In the genomic region with DNA sequence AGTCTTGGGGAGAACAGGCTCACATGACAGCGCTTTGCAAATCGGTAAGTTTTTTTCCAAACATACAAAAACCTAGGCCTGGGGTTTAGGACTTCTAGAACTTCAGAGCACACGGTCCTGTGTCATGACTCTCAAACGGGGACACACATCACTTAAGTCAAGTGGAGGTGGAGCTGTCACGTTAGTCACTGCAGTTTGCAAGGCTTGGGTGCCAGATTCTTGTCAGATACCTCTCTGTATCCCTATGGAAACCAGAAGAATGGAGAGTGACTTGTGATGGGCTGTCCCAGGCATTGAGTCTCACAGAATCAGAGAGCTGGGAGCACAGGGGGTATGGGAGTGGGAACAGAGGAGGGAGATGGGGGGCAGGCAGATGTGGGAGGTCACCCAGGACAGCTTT, we compare ENCODE assay signal across 21 cellular contexts.
DNase-seq lines count a peak whose midpoint lies in the region; ATAC-seq and TF ChIP-seq lines count a peak whose summit lies in the region.
"Had no signal": no experiment of that assay in that cellular context is flagged by ENCODE, and none has a peak within 500 bp of the region (broad histone marks: within the 10 kb centered on the region; RNA-seq: fewer than 3 reads in every experiment).

No MANE protein-coding gene starts in this region.

- no peak overlapping the region for H3K4me3 Mint-ChIP-seq in natural killer cell treated with Interleukin-12 subunit alpha and Interleukin-12 subunit beta and Interleukin-15 and Interleukin-18, amount 100 ng/mL, for 72 hours
- H3K4me3 Mint-ChIP-seq in natural killer cell, result no peak overlapping the region
- no peak overlapping the region for H3K4me3 Mint-ChIP-seq in osteocyte (ENCODE audit: unreplicated experiment)
- H3K4me3 Mint-ChIP-seq in glutamatergic neuron (ENCODE audit: unreplicated experiment), result no peak overlapping the region
- H3K4me3 Mint-ChIP-seq: activated CD4-positive, alpha-beta T cell treated with anti-CD3 and anti-CD28 coated beads for 36 hours; activated naive CD4-positive, alpha-beta T cell treated with anti-CD3 and anti-CD28 coated beads for 36 hours; CD8-positive, alpha-beta memory T cell; dendritic cell treated with granulocyte-macrophage colony-stimulating factor and Interleukin-4, amounts not matched to agents 40 ng/mL and 50 ng/mL, for 4 days had no signal

- H3K27ac ChIP-seq in gastroesophageal sphincter, result peak overlapping the region in 3 of 4 donors; percentile 61 to 68 (median 67)
- H3K27ac ChIP-seq: body of pancreas, SJCRH30 had no signal

- TF ChIP-seq CTCF in natural killer cell (IDR thresholded peaks at IDR 0.05), result no peak
- no peak for TF ChIP-seq CTCF in gastroesophageal sphincter (IDR thresholded peaks at IDR 0.05)
- no peak for TF ChIP-seq CTCF in osteocyte (IDR thresholded peaks at IDR 0.05)
- TF ChIP-seq CTCF in glutamatergic neuron (IDR thresholded peaks at IDR 0.05; ENCODE audit: partially characterized antibody, unreplicated experiment), result no peak

- no peaks in the 10 kb centered on the region for H3K36me3 ChIP-seq in gastroesophageal sphincter
- H3K36me3 ChIP-seq: SJCRH30 had no signal

- no peak overlapping the region for H3K4me3 ChIP-seq in gastroesophageal sphincter
- H3K4me3 ChIP-seq: body of pancreas, SJCRH30 had no signal

- no peak overlapping the region for H3K27ac Mint-ChIP-seq in natural killer cell treated with Interleukin-12 subunit alpha and Interleukin-12 subunit beta and Interleukin-15 and Interleukin-18, amount 100 ng/mL, for 72 hours
- H3K27ac Mint-ChIP-seq in natural killer cell (no peak overlapping the region), osteocyte (ENCODE audit: unreplicated experiment) (peak overlapping the region; percentile 81), glutamatergic neuron (ENCODE audit: unreplicated experiment) (no peak overlapping the region)
- H3K27ac Mint-ChIP-seq: activated CD4-positive, alpha-beta T cell treated with anti-CD3 and anti-CD28 coated beads for 36 hours; activated naive CD4-positive, alpha-beta T cell treated with anti-CD3 and anti-CD28 coated beads for 36 hours; CD8-positive, alpha-beta memory T cell; dendritic cell treated with granulocyte-macrophage colony-stimulating factor and Interleukin-4, amounts not matched to agents 40 ng/mL and 50 ng/mL, for 4 days had no signal

- intact Hi-C loops in natural killer cell (cut with micrococcal nuclease), result no loop called here

- ATAC-seq in natural killer cell treated with Interleukin-12 subunit alpha and Interleukin-12 subunit beta and Interleukin-15 and Interleukin-18, amount 100 ng/mL, for 72 hours, result peak; percentile 32 to 36
- ATAC-seq in natural killer cell (no peak), gastroesophageal sphincter (no peak), GM21786 (IDR thresholded peaks at IDR 0.05; ENCODE audit: unreplicated experiment) (no peak)
- ATAC-seq: activated CD4-positive, alpha-beta T cell treated with anti-CD3 and anti-CD28 coated beads for 36 hours; body of pancreas had no signal

- H3K9me3 Mint-ChIP-seq in natural killer cell treated with Interleukin-12 subunit alpha and Interleukin-12 subunit beta and Interleukin-15 and Interleukin-18, amount 100 ng/mL, for 72 hours, result no peaks in the 10 kb centered on the region
- H3K9me3 Mint-ChIP-seq in natural killer cell (no peaks in the 10 kb centered on the region), osteocyte (ENCODE audit: unreplicated experiment) (no peaks in the 10 kb centered on the region), glutamatergic neuron (ENCODE audit: unreplicated experiment) (no peaks in the 10 kb centered on the region)
- H3K9me3 Mint-ChIP-seq: activated naive CD4-positive, alpha-beta T cell treated with anti-CD3 and anti-CD28 coated beads for 36 hours; CD8-positive, alpha-beta memory T cell; dendritic cell treated with granulocyte-macrophage colony-stimulating factor and Interleukin-4, amounts not matched to agents 40 ng/mL and 50 ng/mL, for 4 days had no signal

- no peaks in the 10 kb centered on the region for H3K9me3 ChIP-seq in gastroesophageal sphincter
- H3K9me3 ChIP-seq: body of pancreas, SJCRH30 had no signal

- peaks cover 4 to 18% of the 10 kb centered on the region in 2 donors for H3K27me3 Mint-ChIP-seq in natural killer cell treated with Interleukin-12 subunit alpha and Interleukin-12 subunit beta and Interleukin-15 and Interleukin-18, amount 100 ng/mL, for 72 hours
- peaks cover 3 to 8% of the 10 kb centered on the region in 2 donors for H3K27me3 Mint-ChIP-seq in natural killer cell (ENCODE audit: low read depth in 2 of 2)
- no peaks in the 10 kb centered on the region for H3K27me3 Mint-ChIP-seq in osteocyte (ENCODE audit: unreplicated experiment)
- H3K27me3 Mint-ChIP-seq in glutamatergic neuron (ENCODE audit: unreplicated experiment), result no peaks in the 10 kb centered on the region
- H3K27me3 Mint-ChIP-seq: activated CD4-positive, alpha-beta T cell treated with anti-CD3 and anti-CD28 coated beads for 36 hours had no signal

- H3K36me3 Mint-ChIP-seq in natural killer cell treated with Interleukin-12 subunit alpha and Interleukin-12 subunit beta and Interleukin-15 and Interleukin-18, amount 100 ng/mL, for 72 hours, result no peaks in the 10 kb centered on the region
- H3K36me3 Mint-ChIP-seq in natural killer cell (no peaks in the 10 kb centered on the region), osteocyte (ENCODE audit: unreplicated experiment) (no peaks in the 10 kb centered on the region), glutamatergic neuron (ENCODE audit: unreplicated experiment) (no peaks in the 10 kb centered on the region)
- H3K36me3 Mint-ChIP-seq: CD8-positive, alpha-beta memory T cell had no signal

- TF ChIP-seq POLR2A in gastroesophageal sphincter (IDR thresholded peaks at IDR 0.05), result no peak

- H3K27me3 ChIP-seq in gastroesophageal sphincter, result no peaks in the 10 kb centered on the region
- H3K27me3 ChIP-seq: body of pancreas, SJCRH30 had no signal

- H3K4me1 Mint-ChIP-seq in natural killer cell treated with Interleukin-12 subunit alpha and Interleukin-12 subunit beta and Interleukin-15 and Interleukin-18, amount 100 ng/mL, for 72 hours (ENCODE audit: low read depth in 2 of 2), result no peaks in the 10 kb centered on the region
- H3K4me1 Mint-ChIP-seq in natural killer cell, result no peaks in the 10 kb centered on the region
- peaks cover 66% of the 10 kb centered on the region for H3K4me1 Mint-ChIP-seq in osteocyte (ENCODE audit: unreplicated experiment)
- H3K4me1 Mint-ChIP-seq in glutamatergic neuron (ENCODE audit: low read depth, unreplicated experiment), result peaks cover 10% of the 10 kb centered on the region
- H3K4me1 Mint-ChIP-seq: activated CD4-positive, alpha-beta T cell treated with anti-CD3 and anti-CD28 coated beads for 36 hours; CD8-positive, alpha-beta memory T cell had no signal

- H3K4me1 ChIP-seq in gastroesophageal sphincter, result peaks cover 0 to 42% (median 17%) of the 10 kb centered on the region in 3 donors
- H3K4me1 ChIP-seq: body of pancreas had no signal

- WGBS in gastroesophageal sphincter (ENCODE audit: low coverage in 1 of 2), 2 donors, result 44 to 75% methylated on average over 1 to 5 of the region's 5 CpGs

- no peak for DNase-seq in natural killer cell treated with Interleukin-12 subunit alpha and Interleukin-12 subunit beta and Interleukin-15 and Interleukin-18, amount 100 ng/mL, for 72 hours (ENCODE audit: low spot score)
- no peak for DNase-seq in natural killer cell
- DNase-seq in osteocyte (ENCODE audit: extremely low spot score, unreplicated experiment), result peak; percentile 36
- DNase-seq in hypothalamus (lab: John Stamatoyannopoulos, UW), result no peak
- DNase-seq in T-helper 2 cell, result no peak
- no peak for DNase-seq in glutamatergic neuron
- DNase-seq: activated CD4-positive, alpha-beta T cell treated with anti-CD3 and anti-CD28 coated beads for 36 hours; activated naive CD4-positive, alpha-beta T cell treated with anti-CD3 and anti-CD28 coated beads for 36 hours; CD8-positive, alpha-beta memory T cell; DMS79; erythroblast; H7; hippocampal formation; NCI-H2029; stimulated activated naive CD4-positive, alpha-beta T cell treated with Interleukin-2 at 50 U/mL for 16 hours; T-helper 9 cell had no signal

- TF ChIP-seq EP300 in gastroesophageal sphincter (IDR thresholded peaks at IDR 0.05), result no peak

Comparison
In these comparisons a context has a peak if more than half of its experiments do, and no peak if none do; other contexts are left out.
1. ATAC-seq: peak in natural killer cell treated with Interleukin-12 subunit alpha and Interleukin-12 subunit beta and Interleukin-15 and Interleukin-18, amount 100 ng/mL, for 72 hours (2 of 2); none in natural killer cell (0 of 3), gastroesophageal sphincter (single experiment) and GM21786 (single experiment).